In the genomic region with DNA sequence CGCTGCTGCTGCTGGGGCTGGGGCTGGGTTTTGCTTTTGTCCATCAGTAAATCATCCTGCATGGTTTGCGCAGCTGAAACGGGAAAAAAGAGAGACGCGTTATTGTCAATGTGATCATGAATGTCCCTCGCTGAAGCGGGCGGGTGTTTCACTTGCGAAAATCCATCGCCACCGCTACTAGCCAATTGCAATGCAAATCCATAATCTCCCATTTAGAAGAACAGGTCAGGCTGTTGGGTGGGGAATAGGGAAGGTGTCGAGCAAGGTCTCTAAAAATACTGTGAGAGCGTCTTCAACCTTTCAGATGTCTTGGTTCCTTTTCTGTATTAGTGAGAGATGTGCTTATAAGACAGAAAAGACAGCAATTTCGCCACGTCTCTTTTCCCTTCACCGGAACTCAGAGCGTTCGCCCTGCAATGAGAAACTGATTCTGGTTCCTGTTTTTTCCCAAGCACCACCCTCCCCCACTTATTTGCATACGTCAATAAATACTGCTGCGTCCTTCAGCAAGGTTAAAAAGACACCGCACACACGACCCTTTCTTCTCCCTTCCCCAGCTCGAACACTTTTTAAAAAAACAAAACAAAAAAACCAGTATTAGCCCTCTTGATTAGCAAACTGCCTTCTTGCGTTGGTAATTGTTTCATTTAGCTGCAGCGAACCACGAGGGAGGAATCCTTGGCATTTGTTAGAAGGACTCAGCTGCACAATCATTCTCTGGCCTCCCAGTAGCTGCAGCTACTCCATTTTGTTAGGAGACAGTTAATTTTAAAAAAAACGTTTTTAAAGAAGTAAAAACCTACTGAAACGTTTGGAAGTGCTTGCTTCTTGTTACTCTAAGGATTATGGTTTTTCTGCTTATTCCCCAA, we compare ENCODE assay signal across 8 cellular contexts. TPM values are rescaled to one million over a fixed set of nuclear protein-coding genes. Genes with fewer than 3 reads are reported as not detected.
DNase-seq lines count a peak whose midpoint lies in the region; ATAC-seq and TF ChIP-seq lines count a peak whose summit lies in the region.

No MANE protein-coding gene starts in this region.

- H2AFZ ChIP-seq in parathyroid adenoma, result peak overlapping the region; percentile 83

- H3K27ac ChIP-seq in KOPT-K1 (ENCODE audit: low read depth, low read length, poor library complexity, severe bottlenecking), result peak overlapping the region; percentile 51
- H3K27ac ChIP-seq in parathyroid adenoma, result peak overlapping the region; percentile 90

- TF ChIP-seq CTCF in astrocyte of the cerebellum (IDR thresholded peaks at IDR 0.05; ENCODE audit: low read depth, low read length, missing control alignments) (no peak), parathyroid adenoma (IDR thresholded peaks at IDR 0.05) (no peak)

- peaks cover 3% of the 10 kb centered on the region for H3K79me2 ChIP-seq in parathyroid adenoma

- ATAC-seq in GM21526 (IDR thresholded peaks at IDR 0.05; ENCODE audit: low FRiP score, unreplicated experiment) (peak; percentile 64), left ventricle myocardium superior (peak; percentile 79)

- peaks cover 6% of the 10 kb centered on the region for H3K4me1 ChIP-seq in parathyroid adenoma

- H3K9me3 ChIP-seq in KOPT-K1 (ENCODE audit: insufficient read depth, low read length, poor library complexity, severe bottlenecking) (no peaks in the 10 kb centered on the region), parathyroid adenoma (ENCODE audit: control insufficient read depth, low read length) (no peaks in the 10 kb centered on the region)

- in situ Hi-C loops in astrocyte of the cerebellum (cut with HindIII; ENCODE audit: low sequenced_read_pairs), result no loop called here

- H3K4me2 ChIP-seq in parathyroid adenoma (ENCODE audit: low read length), result peak overlapping the region; percentile 95

- intact Hi-C loops in left ventricle myocardium superior (cut with micrococcal nuclease), result loop anchor here (10.0 kb wide), 2 partner anchors 54 to 156 kb away; a partner anchor contains a TSS

- H3K36me3 ChIP-seq in KOPT-K1 (ENCODE audit: insufficient read depth, low read length), result no peaks in the 10 kb centered on the region
- no peaks in the 10 kb centered on the region for H3K36me3 ChIP-seq in parathyroid adenoma (ENCODE audit: control insufficient read depth, insufficient read depth, low read length)

- peak; percentile 57 for DNase-seq in DMS79 treated with DMSO at 0.1 percent for 48 hours (lab: John Stamatoyannopoulos, UW)
- DNase-seq in SIG-M5 (lab: John Stamatoyannopoulos, UW), result peak; percentile 75
- DNase-seq in astrocyte of the cerebellum (ENCODE audit: low read depth), result peak; percentile 42
- peak; percentile 39 for DNase-seq in left ventricle myocardium superior
- no peak for DNase-seq in NCI-H1930 (lab: John Stamatoyannopoulos, UW)

- peak overlapping the region; percentile 54 for H3K4me3 ChIP-seq in astrocyte of the cerebellum (ENCODE audit: low read depth, low read length)
- peak overlapping the region; percentile 81 for H3K4me3 ChIP-seq in parathyroid adenoma (ENCODE audit: low read depth, low read length)

- H3K9ac ChIP-seq in parathyroid adenoma, result no peak overlapping the region

- no peaks in the 10 kb centered on the region for H3K27me3 ChIP-seq in parathyroid adenoma (ENCODE audit: control insufficient read depth, insufficient read depth, low read length)

RNA-seq across cellular contexts. Expression of a gene that starts 50.4 kb away (rescaled TPM):
- 18.0 TPM for total RNA-seq in left ventricle myocardium superior

RNA-seq across cellular contexts. Expression of a gene that starts 50.4 kb away (rescaled TPM):
- 32.9 TPM for total RNA-seq in left ventricle myocardium superior

Comparison
In these comparisons a context has a peak if more than half of its experiments do, and no peak if none do; other contexts are left out.
1. DNase-seq: peak in DMS79 treated with DMSO at 0.1 percent for 48 hours (single experiment), SIG-M5 (single experiment), astrocyte of the cerebellum (single experiment) and left ventricle myocardium superior (single experiment); none in NCI-H1930 (0 of 2).